ENCODE assay signal across 16 cellular contexts in genomic region chr7:106548491-106548890, GRCh38.
A peak's percentile ranks its signal among the peaks of the same experiment; 100 is the strongest.
DNase-seq lines count a peak whose midpoint lies in the region; ATAC-seq and TF ChIP-seq lines count a peak whose summit lies in the region.
"Had no signal": no experiment of that assay in that cellular context is flagged by ENCODE, and none has a peak within 500 bp of the region (broad histone marks: within the 10 kb centered on the region; RNA-seq: fewer than 3 reads in every experiment).

No MANE protein-coding gene starts in this region.

- no peaks in the 10 kb centered on the region for H3K79me2 ChIP-seq in HCT116 (ENCODE audit: insufficient read depth, low read length)

- no peak for DNase-seq in HCT116 (ENCODE audit: low read depth, low spot score)
- peak; percentile 97 for DNase-seq in SK-MEL-5 (ENCODE audit: low read depth, low spot score)
- DNase-seq in foreskin melanocyte = peak; percentile 33
- no peak for DNase-seq in HuH-7.5 (ENCODE audit: low spot score)
- no peak for DNase-seq in NCI-H1092 treated with DMSO at 0.1 percent for 48 hours (lab: John Stamatoyannopoulos, UW)
- DNase-seq: AML-193; Caco-2; Calu3; CD4-positive, alpha-beta T cell; CD8-positive, alpha-beta T cell; DMS79 treated with DMSO at 0.1 percent for 48 hours; GF-D8 had no signal

- H3K9me2 ChIP-seq in HCT116 (ENCODE audit: insufficient read depth) = no peaks in the 10 kb centered on the region

- no peaks in the 10 kb centered on the region for H3K36me3 ChIP-seq in HCT116 (ENCODE audit: control insufficient read depth in 1 of 2, insufficient read depth in 2 of 2, low read length in 2 of 2)
- H3K36me3 ChIP-seq: BLaER1 treated with 17β-estradiol and CSF1 and Interleukin-3, amounts not matched to agents 10 nM and 100 nM had no signal

- H4K20me1 ChIP-seq in HCT116 (ENCODE audit: insufficient read depth) = no peaks in the 10 kb centered on the region
- H4K20me1 ChIP-seq: BLaER1 treated with 17β-estradiol and CSF1 and Interleukin-3, amounts not matched to agents 10 nM and 100 nM had no signal

- in situ Hi-C loops in SK-MEL-5 (cut with HindIII; ENCODE audit: low pct_unique_long_range_greater_than_20kb, low sequenced_read_pairs) = loop anchor here (10.0 kb wide), 2 partner anchors 66 to 186 kb away; no protein-coding TSS in a partner anchor

- ATAC-seq in HCT116 = no peak
- ATAC-seq: A549; CD8-positive, alpha-beta T cell had no signal

- CTCF ChIA-PET in HCT116 (lab: Charles Lee) = no interaction called here

- POLR2A ChIA-PET in HCT116 (lab: Charles Lee) = no interaction called here

- H2AFZ ChIP-seq in HCT116 (ENCODE audit: low read depth, low read length, poor library complexity, severe bottlenecking) = no peak overlapping the region

- intact Hi-C loops in HCT116 (cut with micrococcal nuclease) = loop anchor here (10.0 kb wide), 1 partner anchor 596 kb away; no protein-coding TSS in a partner anchor

- H3K9ac ChIP-seq in HCT116 (ENCODE audit: low read length) = no peak overlapping the region
- H3K9ac ChIP-seq: BLaER1 treated with 17β-estradiol and CSF1 and Interleukin-3, amounts not matched to agents 10 nM and 100 nM had no signal

- no peak for TF ChIP-seq POLR2A in HCT116 (IDR thresholded peaks at IDR 0.05; ENCODE audit: borderline replicate concordance, extremely low read depth, insufficient read depth, insufficient read length)

- H3K4me1 ChIP-seq in HCT116 (ENCODE audit: control insufficient read depth in 1 of 2, insufficient read depth in 2 of 2, low read length in 2 of 2) = no peaks in the 10 kb centered on the region
- H3K4me1 ChIP-seq: A549, Caco-2 had no signal

- H3K9me3 ChIP-seq in HCT116 (ENCODE audit: control insufficient read depth in 1 of 2, insufficient read depth in 1 of 2, low read depth in 1 of 2, low read length in 2 of 2) = no peaks in the 10 kb centered on the region
- H3K9me3 ChIP-seq: A549, Caco-2 had no signal

- H3K4me3 ChIP-seq in HCT116 (replicated peaks in 1 of 2; ENCODE audit: low read depth in 1 of 2, low read length in 2 of 2) = no peak overlapping the region
- H3K4me3 ChIP-seq: A549; BLaER1 treated with 17β-estradiol and CSF1 and Interleukin-3, amounts not matched to agents 10 nM and 100 nM had no signal

- no peaks in the 10 kb centered on the region for H3K27me3 ChIP-seq in HCT116 (ENCODE audit: insufficient read depth, low read length)
- H3K27me3 ChIP-seq: BLaER1 treated with 17β-estradiol and CSF1 and Interleukin-3, amounts not matched to agents 10 nM and 100 nM had no signal

- TF ChIP-seq RAD21 in HCT116 (IDR thresholded peaks at IDR 0.05; ENCODE audit: low read depth) = no peak

- RAD21 ChIA-PET in HCT116 (lab: Charles Lee; ENCODE audit: low non-redundant PET in 1 of 2, low total read pairs in 2 of 2, uncharacterized antibody in 2 of 2, unreplicated experiment in 2 of 2) = no interaction called here

- TF ChIP-seq CTCF in HCT116 (IDR thresholded peaks at IDR 0.05 in 2 of 3, conservative IDR thresholded peaks at IDR 0.05 in 1 of 3; ENCODE audit: borderline replicate concordance in 1 of 3, insufficient read depth in 1 of 3, low read depth in 2 of 3, low read length in 2 of 3) = no peak

- H3K4me2 ChIP-seq in HCT116 (ENCODE audit: low read length) = no peak overlapping the region
- H3K4me2 ChIP-seq: A549; BLaER1 treated with 17β-estradiol and CSF1 and Interleukin-3, amounts not matched to agents 10 nM and 100 nM had no signal

- BruUV-seq in HCT116 (replicated peaks; lab: Mats Ljungman, UMichigan) = no TSS peak

- H3K27ac ChIP-seq in HCT116 (ENCODE audit: low read depth, low read length) = no peak overlapping the region
- H3K27ac ChIP-seq: 22Rv1; A549; BLaER1 treated with 17β-estradiol and CSF1 and Interleukin-3, amounts not matched to agents 10 nM and 100 nM; C4-2B had no signal

TF ChIP-seq in HCT116, 20 proteins besides CTCF, POLR2A, EP300 and RAD21:
- TF ChIP-seq SIN3A (IDR thresholded peaks at IDR 0.05; ENCODE audit: low read depth) (no peak), MAX (IDR thresholded peaks at IDR 0.05) (no peak), EZH2phosphoT487 (IDR thresholded peaks at IDR 0.05; ENCODE audit: borderline replicate concordance) (no peak), REST (IDR thresholded peaks at IDR 0.05; ENCODE audit: low read depth) (no peak), FOSL1 (IDR thresholded peaks at IDR 0.05; ENCODE audit: low read depth) (0 out of 2 replicates have a peak, but pooled peaks have one; percentile 5)

Comparison
In these comparisons a context has a peak if more than half of its experiments do, and no peak if none do; other contexts are left out.
1. DNase-seq: peak in SK-MEL-5 (single experiment) and foreskin melanocyte (single experiment); none in HCT116 (single experiment), HuH-7.5 (single experiment) and NCI-H1092 treated with DMSO at 0.1 percent for 48 hours (single experiment).